In genomic region chr21:46063734-46064680, GRCh38 we compare ENCODE assay signal across 1 cellular context.
TF ChIP-seq lines count a peak whose summit lies in the region.

No MANE protein-coding gene starts in this region.

TF ChIP-seq in IMR-90, 13 proteins besides CTCF, POLR2A, EP300 and RAD21 (continued from another document):
- no peak for TF ChIP-seq RCOR1 (IDR thresholded peaks at IDR 0.05; ENCODE audit: insufficient replicate concordance, low read length)
- no peak for TF ChIP-seq CEBPB (IDR thresholded peaks at IDR 0.05; ENCODE audit: low read depth, low read length)
- TF ChIP-seq CHD1 (IDR thresholded peaks at IDR 0.05; ENCODE audit: low read depth, low read length): no peak
- TF ChIP-seq ELK1 (IDR thresholded peaks at IDR 0.05; ENCODE audit: borderline replicate concordance, low read depth, low read length): no peak
- no peak for TF ChIP-seq BHLHE40 (IDR thresholded peaks at IDR 0.05; ENCODE audit: low read depth, low read length)
- no peak for TF ChIP-seq MXI1 (IDR thresholded peaks at IDR 0.05; ENCODE audit: borderline replicate concordance, low read depth, low read length)
- TF ChIP-seq, protein P1, sequence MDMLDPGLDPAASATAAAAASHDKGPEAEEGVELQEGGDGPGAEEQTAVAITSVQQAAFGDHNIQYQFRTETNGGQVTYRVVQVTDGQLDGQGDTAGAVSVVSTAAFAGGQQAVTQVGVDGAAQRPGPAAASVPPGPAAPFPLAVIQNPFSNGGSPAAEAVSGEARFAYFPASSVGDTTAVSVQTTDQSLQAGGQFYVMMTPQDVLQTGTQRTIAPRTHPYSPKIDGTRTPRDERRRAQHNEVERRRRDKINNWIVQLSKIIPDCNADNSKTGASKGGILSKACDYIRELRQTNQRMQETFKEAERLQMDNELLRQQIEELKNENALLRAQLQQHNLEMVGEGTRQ (IDR thresholded peaks at IDR 0.05; ENCODE audit: low read depth, low read length): no peak
- TF ChIP-seq SMC3 (IDR thresholded peaks at IDR 0.05; ENCODE audit: low read depth, low read length): no peak
- no peak for TF ChIP-seq RFX5 (IDR thresholded peaks at IDR 0.05; ENCODE audit: low read depth, low read length)
- TF ChIP-seq MAZ (IDR thresholded peaks at IDR 0.05; ENCODE audit: borderline replicate concordance, low read depth, low read length): no peak
